Comparison of ENCODE assay signal across 9 cellular contexts in the genomic region with DNA sequence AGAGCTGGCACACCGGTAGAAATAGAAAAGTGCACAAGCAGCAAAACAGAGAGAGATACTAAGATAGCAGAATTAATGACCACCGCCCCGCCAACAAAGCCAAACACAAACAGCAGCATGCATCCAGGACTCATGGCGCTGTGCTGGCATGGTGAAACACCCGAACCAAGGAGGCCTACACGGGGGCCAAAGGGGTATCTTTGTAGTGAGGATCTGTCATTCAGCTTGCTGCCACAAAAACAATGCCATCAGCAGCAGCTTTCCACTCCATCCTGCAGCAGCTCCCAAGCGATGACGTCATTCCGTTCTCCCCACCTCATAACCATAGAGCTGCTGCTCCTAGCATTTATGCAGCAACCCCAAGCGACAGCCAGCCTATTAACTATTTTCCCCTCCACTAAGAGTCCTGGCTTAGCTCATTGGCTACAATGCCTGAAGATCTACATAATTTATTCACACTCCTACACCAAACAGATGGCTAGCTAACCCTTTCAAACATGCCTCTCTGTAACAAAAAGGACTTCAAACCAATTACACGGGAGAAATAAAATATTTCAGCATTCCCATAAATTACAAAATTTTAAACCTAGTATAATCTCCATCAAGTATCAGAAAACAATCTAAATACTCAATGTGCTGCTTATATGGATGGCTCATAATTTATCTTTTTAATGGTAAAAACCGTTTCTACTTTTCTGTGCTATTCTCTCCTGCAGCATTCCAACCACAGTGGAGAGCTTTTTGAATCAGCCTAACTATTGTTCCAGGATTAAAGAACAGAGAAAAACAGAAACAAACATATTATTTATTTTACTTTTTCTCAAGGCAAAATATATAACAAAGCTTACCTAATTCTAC.
DNase-seq lines count a peak whose midpoint lies in the region; ATAC-seq, FAIRE-seq and TF ChIP-seq lines count a peak whose summit lies in the region.
"Had no signal": no experiment of that assay in that cellular context is flagged by ENCODE, and none has a peak within 500 bp of the region (broad histone marks: within the 10 kb centered on the region; RNA-seq: fewer than 3 reads in every experiment).

No MANE protein-coding gene starts in this region.

- H3K27me3 ChIP-seq in kidney epithelial cell (ENCODE audit: control insufficient read depth, insufficient read depth, low read length), result no peaks in the 10 kb centered on the region

- no peak overlapping the region for H3K4me3 Mint-ChIP-seq in T-helper 17 cell

- TF ChIP-seq CTCF in D721Med (IDR thresholded peaks at IDR 0.05; ENCODE audit: insufficient read depth, missing control alignments), result no peak
- no peak for TF ChIP-seq CTCF in kidney epithelial cell (IDR thresholded peaks at IDR 0.05; ENCODE audit: insufficient read depth, low read length, poor library complexity, severe bottlenecking)

- H3K27me3 Mint-ChIP-seq in T-helper 17 cell, result no peaks in the 10 kb centered on the region

- peaks cover 2% of the 10 kb centered on the region for H3K36me3 Mint-ChIP-seq in T-helper 17 cell (ENCODE audit: low read depth)

- ATAC-seq in T-helper 17 cell (no peak), HG03097 (IDR thresholded peaks at IDR 0.05; ENCODE audit: low FRiP score, unreplicated experiment) (no peak)

- no peaks in the 10 kb centered on the region for H3K9me3 ChIP-seq in T-helper 17 cell (ENCODE audit: control insufficient read depth, low read length, poor library complexity, severe bottlenecking)

- peaks cover 2% of the 10 kb centered on the region for H3K4me1 Mint-ChIP-seq in T-helper 17 cell

- H3K4me3 ChIP-seq in kidney epithelial cell (ENCODE audit: low read depth, low read length), result peak overlapping the region; percentile 6

- peak; percentile 96 for FAIRE-seq in D721Med (lab: Jason Lieb, UNC)
- FAIRE-seq: GM18507 had no signal

- no peak overlapping the region for H3K27ac Mint-ChIP-seq in T-helper 17 cell

- no peak for DNase-seq in D721Med (ENCODE audit: insufficient read length, low spot score)
- peak; percentile 93 for DNase-seq in NCI-H2171 (lab: John Stamatoyannopoulos, UW)
- peak; percentile 96 for DNase-seq in cerebellum (ENCODE audit: low spot score)
- DNase-seq in kidney epithelial cell (ENCODE audit: low read depth), result peak; percentile 78
- DNase-seq in superior temporal gyrus (ENCODE audit: extremely low spot score), result peak; percentile 99
- no peak for DNase-seq in T-helper 17 cell
- no peak for DNase-seq in activated CD4-positive, alpha-beta T cell treated with anti-CD3 and anti-CD28 coated beads, Interleukin-2, amount 50 U/mL, for 1 hour

- H3K36me3 ChIP-seq in kidney epithelial cell (ENCODE audit: control insufficient read depth, insufficient read depth, low read length), result no peaks in the 10 kb centered on the region

Comparison
In these comparisons a context has a peak if more than half of its experiments do, and no peak if none do; other contexts are left out.
1. DNase-seq: peak in NCI-H2171 (single experiment), cerebellum (single experiment), kidney epithelial cell (single experiment) and superior temporal gyrus (single experiment); none in D721Med (single experiment), T-helper 17 cell (0 of 3) and activated CD4-positive, alpha-beta T cell treated with anti-CD3 and anti-CD28 coated beads, Interleukin-2, amount 50 U/mL, for 1 hour (single experiment).